Comparison of ENCODE assay signal across 8 cellular contexts in the genomic region with DNA sequence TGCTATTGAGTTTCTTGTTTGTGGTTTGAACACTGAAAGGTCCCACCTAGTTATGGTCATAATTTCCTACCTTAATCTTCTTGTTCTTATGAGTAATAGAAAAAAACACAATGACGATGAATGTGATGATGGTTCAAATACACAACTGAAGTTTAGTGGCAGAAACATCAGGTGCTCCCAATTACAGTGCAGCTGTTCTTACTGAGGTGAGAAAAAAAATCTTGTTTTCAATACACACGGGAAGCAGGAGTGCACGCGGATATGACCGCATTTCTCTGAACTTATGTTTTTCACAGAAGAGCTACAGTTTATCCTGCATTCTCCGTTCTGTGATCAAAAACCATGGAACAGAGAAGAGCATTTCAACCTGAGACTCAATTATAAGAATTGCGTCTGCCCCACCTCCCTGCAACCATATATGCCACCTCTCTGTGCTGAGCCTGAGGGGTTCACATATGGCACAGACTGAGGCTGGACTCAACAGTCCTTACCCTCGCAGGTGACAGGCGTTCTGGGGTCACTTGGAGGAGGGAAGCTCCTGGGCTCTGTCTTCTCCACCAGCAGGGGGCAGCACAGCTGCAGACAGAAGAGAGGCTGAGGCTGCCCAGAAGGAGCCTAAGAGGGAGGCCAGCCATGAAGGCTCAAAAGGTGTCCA.
DNase-seq lines count a peak whose midpoint lies in the region; ATAC-seq and TF ChIP-seq lines count a peak whose summit lies in the region.

No MANE protein-coding gene starts in this region.

- H3K27ac Mint-ChIP-seq in activated CD8-positive, alpha-beta T cell treated with anti-CD3 and anti-CD28 coated beads, Interleukin-2, amount 10 ng/mL, durations not matched to agents 7 days and 5 days, result peak overlapping the region; percentile 30
- no peak overlapping the region for H3K27ac Mint-ChIP-seq in neural crest cell (ENCODE audit: unreplicated experiment)

- POLR2A ChIA-PET in activated CD8-positive, alpha-beta T cell treated with anti-CD3 and anti-CD28 coated beads, Interleukin-2, amount 10 ng/mL, durations not matched to agents 7 days and 5 days (lab: Charles Lee), result no interaction called here

- no peaks in the 10 kb centered on the region for H3K36me3 Mint-ChIP-seq in activated CD8-positive, alpha-beta T cell treated with anti-CD3 and anti-CD28 coated beads, Interleukin-2, amount 10 ng/mL, durations not matched to agents 7 days and 5 days (ENCODE audit: low read depth)
- H3K36me3 Mint-ChIP-seq in neural crest cell (ENCODE audit: low read depth), result no peaks in the 10 kb centered on the region

- peak; percentile 12 to 32 for DNase-seq in SHP77 (lab: John Stamatoyannopoulos, UW)
- no peak for DNase-seq in SHP77 treated with DMSO at 0.1 percent for 48 hours (lab: John Stamatoyannopoulos, UW)
- peak; percentile 1 for DNase-seq in NCI-H526 treated with DMSO at 0.1 percent for 48 hours (lab: John Stamatoyannopoulos, UW)
- DNase-seq in activated CD8-positive, alpha-beta T cell treated with anti-CD3 and anti-CD28 coated beads, Interleukin-2, amount 10 ng/mL, durations not matched to agents 7 days and 5 days, result peak; percentile 81
- peak; percentile 50 to 73 for DNase-seq in erythroblast (lab: John Stamatoyannopoulos, UW)
- DNase-seq in neural crest cell (ENCODE audit: low read depth, low spot score), result peak; percentile 63
- peak; percentile 9 for DNase-seq in stromal cell of bone marrow (ENCODE audit: low read depth)
- no peak for DNase-seq in DMS79 treated with DMSO at 0.1 percent for 48 hours (lab: John Stamatoyannopoulos, UW)

- peak; percentile 90 for ATAC-seq in activated CD8-positive, alpha-beta T cell treated with anti-CD3 and anti-CD28 coated beads, Interleukin-2, amount 10 ng/mL, durations not matched to agents 7 days and 5 days

- TF ChIP-seq CTCF in neural crest cell (conservative IDR thresholded peaks at IDR 0.05), result peak; percentile 78

- CTCF ChIA-PET in activated CD8-positive, alpha-beta T cell treated with anti-CD3 and anti-CD28 coated beads, Interleukin-2, amount 10 ng/mL, durations not matched to agents 7 days and 5 days (lab: Charles Lee), result interaction anchor here (0.7 to 12.7 kb wide), 38 partner anchors 9 to 298 kb away, joined by 3 to 184 read pairs (median 6); a partner anchor contains a TSS

- H3K27me3 Mint-ChIP-seq in activated CD8-positive, alpha-beta T cell treated with anti-CD3 and anti-CD28 coated beads, Interleukin-2, amount 10 ng/mL, durations not matched to agents 7 days and 5 days (ENCODE audit: low read depth), result peaks cover 13% of the 10 kb centered on the region
- H3K27me3 Mint-ChIP-seq in neural crest cell (ENCODE audit: low read depth), result peaks cover 86% of the 10 kb centered on the region

- peaks cover 25% of the 10 kb centered on the region for H3K4me1 Mint-ChIP-seq in activated CD8-positive, alpha-beta T cell treated with anti-CD3 and anti-CD28 coated beads, Interleukin-2, amount 10 ng/mL, durations not matched to agents 7 days and 5 days (ENCODE audit: low read depth)
- H3K4me1 Mint-ChIP-seq in neural crest cell, result no peaks in the 10 kb centered on the region

- no peak overlapping the region for H3K4me3 Mint-ChIP-seq in activated CD8-positive, alpha-beta T cell treated with anti-CD3 and anti-CD28 coated beads, Interleukin-2, amount 10 ng/mL, durations not matched to agents 7 days and 5 days
- no peak overlapping the region for H3K4me3 Mint-ChIP-seq in neural crest cell

- TF ChIP-seq POLR2A in erythroblast (IDR thresholded peaks at IDR 0.05; ENCODE audit: low read length), result no peak

- H3K9me3 Mint-ChIP-seq in activated CD8-positive, alpha-beta T cell treated with anti-CD3 and anti-CD28 coated beads, Interleukin-2, amount 10 ng/mL, durations not matched to agents 7 days and 5 days (ENCODE audit: insufficient read depth), result no peaks in the 10 kb centered on the region
- H3K9me3 Mint-ChIP-seq in neural crest cell, result no peaks in the 10 kb centered on the region

Comparison
In these comparisons a context has a peak if more than half of its experiments do, and no peak if none do; other contexts are left out.
1. DNase-seq: peak in SHP77 (2 of 2), NCI-H526 treated with DMSO at 0.1 percent for 48 hours (single experiment), activated CD8-positive, alpha-beta T cell treated with anti-CD3 and anti-CD28 coated beads, Interleukin-2, amount 10 ng/mL, durations not matched to agents 7 days and 5 days (single experiment), erythroblast (2 of 2), neural crest cell (single experiment) and stromal cell of bone marrow (single experiment); none in SHP77 treated with DMSO at 0.1 percent for 48 hours (single experiment) and DMS79 treated with DMSO at 0.1 percent for 48 hours (single experiment).